ENCODE assay signal across 11 cellular contexts in genomic region chr4:152380919-152381318, GRCh38.
"Had no signal": no experiment of that assay in that cellular context is flagged by ENCODE, and none has a peak within 500 bp of the region (broad histone marks: within the 10 kb centered on the region; RNA-seq: fewer than 3 reads in every experiment).

No MANE protein-coding gene starts in this region.

- H3K27ac ChIP-seq: prostate gland, SJSA1 had no signal

- H3K4me3 ChIP-seq: prostate gland, SJSA1, spleen had no signal

- DNase-seq: activated CD4-positive, alpha-beta T cell treated with anti-CD3 and anti-CD28 coated beads, Interleukin-2, amount 50 U/mL, for 4 hours; activated gamma-delta T cell treated with Interleukin-2 at 50 U/mL for 16 hours; effector CD8-positive, alpha-beta T cell; foreskin fibroblast; spleen; stimulated activated naive B cell treated with anti-CD40 and anti-IgM and Interleukin-4, amounts not matched to agents 10 μg/mL and 1 μg/mL and 100 μg/mL, for 72 hours; T-helper 17 cell had no signal

- H3K9me3 ChIP-seq: prostate gland, SJSA1, spleen had no signal

- H3K36me3 ChIP-seq: prostate gland, SJSA1, spleen had no signal

- ATAC-seq: activated naive CD4-positive, alpha-beta T cell treated with anti-CD3 and anti-CD28 coated beads, Interleukin-2, amount 50 U/mL, for 72 hours; sciatic nerve; stimulated activated naive B cell treated with anti-CD40 and anti-IgM and Interleukin-4, amounts not matched to agents 10 μg/mL and 1 μg/mL and 100 μg/mL, for 72 hours; T-helper 17 cell had no signal

- H3K4me1 ChIP-seq: prostate gland, SJSA1 had no signal

- H3K27me3 ChIP-seq: SJSA1, spleen had no signal
